In the genomic region with DNA sequence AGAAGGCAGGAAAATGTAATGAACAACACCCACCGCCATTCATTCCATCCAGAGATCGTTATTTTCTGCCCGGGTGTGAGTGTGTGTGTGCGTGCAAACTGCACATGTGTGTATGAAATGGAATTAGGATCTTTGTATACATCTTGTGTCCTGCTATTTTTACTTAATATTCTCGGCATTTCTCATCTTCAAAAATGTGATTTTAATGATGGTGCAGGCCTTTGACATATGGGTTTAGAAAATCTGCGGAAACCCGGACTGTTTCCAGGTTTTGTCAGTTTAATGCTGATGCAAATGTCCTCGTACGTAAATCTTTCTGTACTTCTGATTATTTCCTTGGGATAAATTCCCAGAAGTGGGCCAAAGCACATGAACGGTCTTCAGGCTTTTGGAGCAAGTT, we compare ENCODE assay signal across 22 cellular contexts.
DNase-seq lines count a peak whose midpoint lies in the region; ATAC-seq and TF ChIP-seq lines count a peak whose summit lies in the region.
"Had no signal": no experiment of that assay in that cellular context is flagged by ENCODE, and none has a peak within 500 bp of the region (broad histone marks: within the 10 kb centered on the region; RNA-seq: fewer than 3 reads in every experiment).

No MANE protein-coding gene starts in this region.

- H3K36me3 Mint-ChIP-seq in CD4-positive, CD25-positive, alpha-beta regulatory T cell = peaks cover 6% of the 10 kb centered on the region
- H3K36me3 Mint-ChIP-seq in HFFc6 (ENCODE audit: low read depth) = peaks cover 14% of the 10 kb centered on the region; the same call in 1 of the 2 replicates
- peaks cover 8% of the 10 kb centered on the region for H3K36me3 Mint-ChIP-seq in activated T-helper 1 cell treated with anti-CD3 and anti-CD28 coated beads, Interleukin-12 subunit alpha, Interleukin-12 subunit beta, Interleukin-2, Interleukin-4 antibody, amounts not matched to agents 30 ng/mL and 10 ng/mL and 1 ng/mL, durations not matched to agents 14 hours and 24 hours and 36 hours (ENCODE audit: low read depth)
- H3K36me3 Mint-ChIP-seq: activated naive CD4-positive, alpha-beta T cell treated with anti-CD3 and anti-CD28 coated beads, Interleukin-2, amount 50 U/mL, for 72 hours had no signal

- H3K4me2 ChIP-seq in osteoblast (ENCODE audit: insufficient read depth, low read length) = no peak overlapping the region

- H3K9me3 Mint-ChIP-seq in CD4-positive, CD25-positive, alpha-beta regulatory T cell = no peaks in the 10 kb centered on the region
- no peaks in the 10 kb centered on the region for H3K9me3 Mint-ChIP-seq in HFFc6
- no peaks in the 10 kb centered on the region for H3K9me3 Mint-ChIP-seq in activated T-helper 1 cell treated with anti-CD3 and anti-CD28 coated beads, Interleukin-12 subunit alpha, Interleukin-12 subunit beta, Interleukin-2, Interleukin-4 antibody, amounts not matched to agents 30 ng/mL and 10 ng/mL and 1 ng/mL, durations not matched to agents 14 hours and 24 hours and 36 hours
- H3K9me3 Mint-ChIP-seq: activated naive CD4-positive, alpha-beta T cell treated with anti-CD3 and anti-CD28 coated beads, Interleukin-2, amount 50 U/mL, for 72 hours; stimulated activated naive CD8-positive, alpha-beta T cell treated with anti-CD3 and anti-CD28 coated beads, Interleukin-15, Interleukin-2, amounts not matched to agents 100 ng/mL and 50 ng/mL, for 24 hours had no signal

- H3K36me3 ChIP-seq in CD4-positive, CD25-positive, alpha-beta regulatory T cell (ENCODE audit: control insufficient read depth, insufficient read depth, low read length) = peaks cover 4% of the 10 kb centered on the region
- H3K36me3 ChIP-seq in esophagus muscularis mucosa = no peaks in the 10 kb centered on the region
- peaks cover 21% of the 10 kb centered on the region for H3K36me3 ChIP-seq in osteoblast (ENCODE audit: insufficient read depth, low read length)
- peaks cover 7% of the 10 kb centered on the region for H3K36me3 ChIP-seq in brain microvascular endothelial cell (replicated peaks)
- H3K36me3 ChIP-seq: right lobe of liver had no signal

- H3K4me3 ChIP-seq in CD4-positive, CD25-positive, alpha-beta regulatory T cell (ENCODE audit: low read depth, low read length) = no peak overlapping the region
- H3K4me3 ChIP-seq in esophagus muscularis mucosa = no peak overlapping the region
- H3K4me3 ChIP-seq in osteoblast (ENCODE audit: insufficient read depth, low read length) = no peak overlapping the region
- no peak overlapping the region for H3K4me3 ChIP-seq in brain microvascular endothelial cell (ENCODE audit: low read depth, low read length)
- H3K4me3 ChIP-seq: dorsolateral prefrontal cortex, right lobe of liver, tibial artery had no signal

- no peak for TF ChIP-seq EP300 in esophagus muscularis mucosa (IDR thresholded peaks at IDR 0.05)

- H3K27ac Mint-ChIP-seq in CD4-positive, CD25-positive, alpha-beta regulatory T cell = peak overlapping the region; percentile 60 to 85 (median 83)
- 0 out of 2 replicates have a peak overlapping the region, but pooled peaks have one; percentile 18 for H3K27ac Mint-ChIP-seq in HFFc6
- no peak overlapping the region for H3K27ac Mint-ChIP-seq in activated T-helper 1 cell treated with anti-CD3 and anti-CD28 coated beads, Interleukin-12 subunit alpha, Interleukin-12 subunit beta, Interleukin-2, Interleukin-4 antibody, amounts not matched to agents 30 ng/mL and 10 ng/mL and 1 ng/mL, durations not matched to agents 14 hours and 24 hours and 36 hours
- H3K27ac Mint-ChIP-seq: activated naive CD4-positive, alpha-beta T cell treated with anti-CD3 and anti-CD28 coated beads, Interleukin-2, amount 50 U/mL, for 72 hours had no signal

- TF ChIP-seq CTCF in HFFc6 (IDR thresholded peaks at IDR 0.05) = no peak
- no peak for TF ChIP-seq CTCF in esophagus muscularis mucosa (IDR thresholded peaks at IDR 0.05)
- no peak for TF ChIP-seq CTCF in osteoblast (IDR thresholded peaks at IDR 0.05; ENCODE audit: extremely low read depth, low read depth, low read length)
- no peak for TF ChIP-seq CTCF in brain microvascular endothelial cell (IDR thresholded peaks at IDR 0.05; ENCODE audit: low read depth, low read length, missing control alignments)

- TF ChIP-seq POLR2A in esophagus muscularis mucosa (IDR thresholded peaks at IDR 0.05; ENCODE audit: low read depth) = no peak

- no peaks in the 10 kb centered on the region for H3K27me3 ChIP-seq in CD4-positive, CD25-positive, alpha-beta regulatory T cell (ENCODE audit: control insufficient read depth, insufficient read depth, low read length)
- H3K27me3 ChIP-seq in esophagus muscularis mucosa = no peaks in the 10 kb centered on the region
- H3K27me3 ChIP-seq in osteoblast (ENCODE audit: insufficient read depth, low read length) = no peaks in the 10 kb centered on the region
- H3K27me3 ChIP-seq in brain microvascular endothelial cell (replicated peaks) = no peaks in the 10 kb centered on the region
- H3K27me3 ChIP-seq: dorsolateral prefrontal cortex, right lobe of liver, tibial artery had no signal

- peaks cover 60% of the 10 kb centered on the region for H3K4me1 ChIP-seq in CD4-positive, CD25-positive, alpha-beta regulatory T cell (ENCODE audit: control insufficient read depth, insufficient read depth, low read length, poor library complexity, severe bottlenecking)
- H3K4me1 ChIP-seq in esophagus muscularis mucosa (peaks cover 73 to 100% (median 100%) of the 10 kb centered on the region in 4 donors), osteoblast (ENCODE audit: insufficient read depth, low read length) (peaks cover 71% of the 10 kb centered on the region)

- in situ Hi-C loops in brain microvascular endothelial cell (cut with HindIII; ENCODE audit: low pct_ligation_motif_present, low sequenced_read_pairs) = no loop called here

- H3K4me3 Mint-ChIP-seq in CD4-positive, CD25-positive, alpha-beta regulatory T cell = peak overlapping the region in 1 of 4 donors; percentile 36
- H3K4me3 Mint-ChIP-seq in HFFc6 = no peak overlapping the region
- H3K4me3 Mint-ChIP-seq in activated T-helper 1 cell treated with anti-CD3 and anti-CD28 coated beads, Interleukin-12 subunit alpha, Interleukin-12 subunit beta, Interleukin-2, Interleukin-4 antibody, amounts not matched to agents 30 ng/mL and 10 ng/mL and 1 ng/mL, durations not matched to agents 14 hours and 24 hours and 36 hours = no peak overlapping the region
- H3K4me3 Mint-ChIP-seq: stimulated activated naive CD8-positive, alpha-beta T cell treated with anti-CD3 and anti-CD28 coated beads, Interleukin-15, Interleukin-2, amounts not matched to agents 100 ng/mL and 50 ng/mL, for 24 hours had no signal

- peaks cover 94% of the 10 kb centered on the region for H3K79me2 ChIP-seq in osteoblast (ENCODE audit: insufficient read depth, low read length)

- intact Hi-C loops in esophagus muscularis mucosa (cut with DNase I) = no loop called here
- intact Hi-C loops in activated T-helper 1 cell treated with anti-CD3 and anti-CD28 coated beads, Interleukin-12 subunit alpha, Interleukin-12 subunit beta, Interleukin-2, Interleukin-4 antibody, amounts not matched to agents 30 ng/mL and 10 ng/mL and 1 ng/mL, durations not matched to agents 14 hours and 24 hours and 36 hours (cut with micrococcal nuclease) = no loop called here

- no peak overlapping the region for H3K27ac ChIP-seq in CD4-positive, CD25-positive, alpha-beta regulatory T cell (ENCODE audit: insufficient read depth, low read length, poor library complexity, severe bottlenecking)
- peak overlapping the region; percentile 99 to 100 (median 99) for H3K27ac ChIP-seq in esophagus muscularis mucosa (replicated peaks in 1 of 4)
- peak overlapping the region; percentile 92 for H3K27ac ChIP-seq in osteoblast (ENCODE audit: low read depth, low read length)
- no peak overlapping the region for H3K27ac ChIP-seq in substantia nigra (ENCODE audit: low read depth, low read length, poor library complexity, severe bottlenecking)
- H3K27ac ChIP-seq in brain microvascular endothelial cell = no peak overlapping the region
- H3K27ac ChIP-seq: parathyroid adenoma, right lobe of liver had no signal

- peaks cover 30% of the 10 kb centered on the region for H4K20me1 ChIP-seq in osteoblast (ENCODE audit: insufficient read depth, low read length)

- no peaks in the 10 kb centered on the region for H3K27me3 Mint-ChIP-seq in CD4-positive, CD25-positive, alpha-beta regulatory T cell
- peaks cover 14% of the 10 kb centered on the region for H3K27me3 Mint-ChIP-seq in HFFc6 (ENCODE audit: insufficient read depth)
- H3K27me3 Mint-ChIP-seq in activated T-helper 1 cell treated with anti-CD3 and anti-CD28 coated beads, Interleukin-12 subunit alpha, Interleukin-12 subunit beta, Interleukin-2, Interleukin-4 antibody, amounts not matched to agents 30 ng/mL and 10 ng/mL and 1 ng/mL, durations not matched to agents 14 hours and 24 hours and 36 hours (ENCODE audit: insufficient read depth) = no peaks in the 10 kb centered on the region
- H3K27me3 Mint-ChIP-seq: stimulated activated naive CD8-positive, alpha-beta T cell treated with anti-CD3 and anti-CD28 coated beads, Interleukin-15, Interleukin-2, amounts not matched to agents 100 ng/mL and 50 ng/mL, for 24 hours had no signal

- DNase-seq in CD4-positive, CD25-positive, alpha-beta regulatory T cell = no peak
- DNase-seq in HFFc6 (no peak), esophagus muscularis mucosa (ENCODE audit: extremely low spot score) (no peak), osteoblast (ENCODE audit: insufficient read length, low spot score, missing footprints) (no peak), substantia nigra (lab: John Stamatoyannopoulos, UW) (no peak), brain microvascular endothelial cell (no peak), SW 1271 (lab: John Stamatoyannopoulos, UW) (no peak)
- DNase-seq in activated T-helper 1 cell treated with anti-CD3 and anti-CD28 coated beads, Interleukin-12 subunit alpha, Interleukin-12 subunit beta, Interleukin-2, Interleukin-4 antibody, amounts not matched to agents 30 ng/mL and 10 ng/mL and 1 ng/mL, durations not matched to agents 14 hours and 24 hours and 36 hours (ENCODE audit: low spot score) = no peak
- DNase-seq: cerebellar nuclear complex, DMS153, dorsolateral prefrontal cortex, left colon, mesenchymal stem cell, NCI-H1092, NCI-H187, NCI-H774, right lobe of liver, tibial artery had no signal

- H2AFZ ChIP-seq in osteoblast (ENCODE audit: low read length) = no peak overlapping the region
- H2AFZ ChIP-seq: parathyroid adenoma had no signal

- H3K4me1 Mint-ChIP-seq in CD4-positive, CD25-positive, alpha-beta regulatory T cell = peaks cover 4 to 86% (median 38%) of the 10 kb centered on the region in 4 donors
- H3K4me1 Mint-ChIP-seq in HFFc6 (ENCODE audit: low read depth) = peaks cover 73% of the 10 kb centered on the region
- peaks cover 85% of the 10 kb centered on the region for H3K4me1 Mint-ChIP-seq in activated T-helper 1 cell treated with anti-CD3 and anti-CD28 coated beads, Interleukin-12 subunit alpha, Interleukin-12 subunit beta, Interleukin-2, Interleukin-4 antibody, amounts not matched to agents 30 ng/mL and 10 ng/mL and 1 ng/mL, durations not matched to agents 14 hours and 24 hours and 36 hours (ENCODE audit: low read depth)

- H3K9me3 ChIP-seq in CD4-positive, CD25-positive, alpha-beta regulatory T cell (ENCODE audit: control insufficient read depth in 2 of 2, low read length in 2 of 2) = no peaks in the 10 kb centered on the region
- H3K9me3 ChIP-seq in esophagus muscularis mucosa = no peaks in the 10 kb centered on the region
- H3K9me3 ChIP-seq in osteoblast (ENCODE audit: low read depth, low read length) = no peaks in the 10 kb centered on the region
- H3K9me3 ChIP-seq: right lobe of liver, tibial artery had no signal

- ATAC-seq in CD4-positive, CD25-positive, alpha-beta regulatory T cell (ENCODE audit: low read depth in 2 of 2) = no peak
- ATAC-seq: activated naive CD4-positive, alpha-beta T cell treated with anti-CD3 and anti-CD28 coated beads, Interleukin-2, amount 50 U/mL, for 72 hours; left colon; right lobe of liver; Right ventricle myocardium inferior had no signal

- WGBS in esophagus muscularis mucosa = 64% methylated on average over 10 of the region's 10 CpGs

Comparison
In these comparisons a context has a peak if more than half of its experiments do, and no peak if none do; other contexts are left out.
1. H3K27ac ChIP-seq: peak in esophagus muscularis mucosa (4 of 4) and osteoblast (single experiment); none in CD4-positive, CD25-positive, alpha-beta regulatory T cell (single experiment), substantia nigra (single experiment) and brain microvascular endothelial cell (single experiment).